16 cellular contexts compared by ENCODE assay signal in genomic region chr5:124669956-124670671, GRCh38.
A peak's percentile ranks its signal among the peaks of the same experiment; 100 is the strongest.
DNase-seq lines count a peak whose midpoint lies in the region; ATAC-seq and TF ChIP-seq lines count a peak whose summit lies in the region.
"Had no signal": no experiment of that assay in that cellular context is flagged by ENCODE, and none has a peak within 500 bp of the region (broad histone marks: within the 10 kb centered on the region; RNA-seq: fewer than 3 reads in every experiment).

No MANE protein-coding gene starts in this region.

- no peak for ATAC-seq in Right ventricle myocardium inferior
- ATAC-seq: activated T-helper 17 cell treated with anti-CD3 and anti-CD28 coated beads, Interleukin-2, amount 50 U/mL, for 72 hours; SK-N-SH treated with all-trans-retinoic acid at 6 μM for 48 hours had no signal

- no peaks in the 10 kb centered on the region for H3K36me3 ChIP-seq in cardiac muscle cell
- no peaks in the 10 kb centered on the region for H3K36me3 ChIP-seq in effector memory CD4-positive, alpha-beta T cell (ENCODE audit: control insufficient read depth, insufficient read depth, low read length)
- H3K36me3 ChIP-seq: thyroid gland had no signal

- H3K9me3 Mint-ChIP-seq in mesothelial cell of epicardium, result no peaks in the 10 kb centered on the region
- H3K9me3 Mint-ChIP-seq: activated T-helper 17 cell treated with anti-CD3 and anti-CD28 coated beads, Interleukin-2, amount 50 U/mL, for 72 hours; CD4-positive, alpha-beta memory T cell had no signal

- H3K4me1 ChIP-seq in cardiac muscle cell (ENCODE audit: low read depth), result peaks cover 70% of the 10 kb centered on the region
- H3K4me1 ChIP-seq in effector memory CD4-positive, alpha-beta T cell (ENCODE audit: control insufficient read depth, insufficient read depth, low read length, poor library complexity, severe bottlenecking), result no peaks in the 10 kb centered on the region

- peak overlapping the region; percentile 45 for H3K27ac ChIP-seq in cardiac muscle cell
- no peak overlapping the region for H3K27ac ChIP-seq in effector memory CD4-positive, alpha-beta T cell (ENCODE audit: insufficient read depth, low read length, poor library complexity, severe bottlenecking)
- H3K27ac ChIP-seq: thyroid gland had no signal

- TF ChIP-seq CTCF in cardiac muscle cell (IDR thresholded peaks at IDR 0.05; ENCODE audit: low read depth, low read length) (no peak), mesothelial cell of epicardium (IDR thresholded peaks at IDR 0.05; ENCODE audit: unreplicated experiment) (no peak)

- H3K36me3 Mint-ChIP-seq in mesothelial cell of epicardium, result no peaks in the 10 kb centered on the region
- H3K36me3 Mint-ChIP-seq: CD4-positive, alpha-beta memory T cell had no signal

- DNase-seq in cardiac muscle cell (ENCODE audit: low read depth in 1 of 2, low spot score in 1 of 2), result peak in 1 of 2 donors; percentile 68
- DNase-seq in Right ventricle myocardium inferior (ENCODE audit: missing footprints), result no peak
- peak; percentile 55 for DNase-seq in dedifferentiated amniotic fluid mesenchymal stem cell (ENCODE audit: extremely low spot score)
- DNase-seq in mesothelial cell of epicardium (ENCODE audit: low spot score in 2 of 2, unreplicated experiment in 2 of 2), result no peak
- DNase-seq in NCI-H2081 treated with DMSO at 0.1 percent for 48 hours (lab: John Stamatoyannopoulos, UW), result no peak
- no peak for DNase-seq in effector memory CD4-positive, alpha-beta T cell
- DNase-seq in NK-92 treated with Interleukin-12 subunit alpha and Interleukin-12 subunit beta, amount 100 ng/mL, for 24 hours (lab: John Stamatoyannopoulos, UW), result no peak
- DNase-seq in EL, result no peak
- DNase-seq: activated CD8-positive, alpha-beta memory T cell treated with anti-CD3 and anti-CD28 coated beads for 24 hours; CD4-positive, alpha-beta memory T cell; dorsolateral prefrontal cortex; NCI-H1436; stimulated activated CD4-positive, alpha-beta T cell treated with anti-CD3 and anti-CD28 coated beads, Interleukin-4, amount 100 ng/mL, for 4 hours; thyroid gland had no signal

- H3K4me3 Mint-ChIP-seq in mesothelial cell of epicardium, result no peak overlapping the region
- H3K4me3 Mint-ChIP-seq: activated T-helper 17 cell treated with anti-CD3 and anti-CD28 coated beads, Interleukin-2, amount 50 U/mL, for 72 hours; CD4-positive, alpha-beta memory T cell had no signal

- H3K4me1 Mint-ChIP-seq in mesothelial cell of epicardium, result peaks cover 65% of the 10 kb centered on the region
- H3K4me1 Mint-ChIP-seq: activated T-helper 17 cell treated with anti-CD3 and anti-CD28 coated beads, Interleukin-2, amount 50 U/mL, for 72 hours; CD4-positive, alpha-beta memory T cell had no signal

- H3K27me3 Mint-ChIP-seq in mesothelial cell of epicardium (ENCODE audit: low read depth), result no peaks in the 10 kb centered on the region
- H3K27me3 Mint-ChIP-seq: activated T-helper 17 cell treated with anti-CD3 and anti-CD28 coated beads, Interleukin-2, amount 50 U/mL, for 72 hours had no signal

- no peaks in the 10 kb centered on the region for H3K9me3 ChIP-seq in cardiac muscle cell (ENCODE audit: low read depth)
- no peaks in the 10 kb centered on the region for H3K9me3 ChIP-seq in effector memory CD4-positive, alpha-beta T cell (ENCODE audit: control insufficient read depth, low read length)
- H3K9me3 ChIP-seq: thyroid gland had no signal

- no peaks in the 10 kb centered on the region for H3K27me3 ChIP-seq in cardiac muscle cell
- no peaks in the 10 kb centered on the region for H3K27me3 ChIP-seq in effector memory CD4-positive, alpha-beta T cell (replicated peaks; ENCODE audit: control insufficient read depth, insufficient read depth, low read length, poor library complexity, severe bottlenecking)
- H3K27me3 ChIP-seq: dorsolateral prefrontal cortex, thyroid gland had no signal

- H3K27ac Mint-ChIP-seq in mesothelial cell of epicardium, result peak overlapping the region; percentile 35
- H3K27ac Mint-ChIP-seq: activated T-helper 17 cell treated with anti-CD3 and anti-CD28 coated beads, Interleukin-2, amount 50 U/mL, for 72 hours; CD4-positive, alpha-beta memory T cell had no signal

- intact Hi-C loops in Right ventricle myocardium inferior (cut with DNase I), result loop anchor here (5.0 kb wide), 1 partner anchor 37 kb away; no protein-coding TSS in a partner anchor

- H3K4me3 ChIP-seq in cardiac muscle cell, result no peak overlapping the region
- no peak overlapping the region for H3K4me3 ChIP-seq in effector memory CD4-positive, alpha-beta T cell (ENCODE audit: insufficient read depth, low read depth, low read length, poor library complexity, severe bottlenecking)
- H3K4me3 ChIP-seq: dorsolateral prefrontal cortex, thyroid gland had no signal
